In the genomic region with DNA sequence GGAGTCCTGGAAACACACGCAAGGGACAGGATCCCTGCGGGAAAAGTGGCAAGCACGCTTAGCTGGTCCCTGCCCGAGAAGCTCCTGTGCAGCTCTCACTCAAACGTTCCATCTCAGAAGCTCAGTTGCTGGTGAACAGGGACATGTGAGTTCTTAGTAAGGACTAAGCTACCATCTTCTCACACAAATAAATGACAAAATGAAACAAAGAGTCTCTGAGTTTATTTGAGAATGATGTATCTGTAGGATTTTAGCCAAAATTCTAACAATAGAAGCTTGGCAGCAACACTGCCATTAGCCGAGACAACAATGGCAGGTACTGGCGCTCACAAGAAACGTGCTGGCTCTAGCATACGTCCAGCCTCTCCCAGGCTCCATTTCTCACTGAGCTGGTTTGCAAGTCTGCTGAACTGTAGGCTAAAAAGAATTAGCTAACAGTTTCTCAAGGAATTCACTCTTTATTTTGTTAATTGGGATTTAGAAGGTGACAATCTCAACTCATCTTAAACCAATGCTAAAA, we compare ENCODE assay signal across 14 cellular contexts.
DNase-seq lines count a peak whose midpoint lies in the region; ATAC-seq and TF ChIP-seq lines count a peak whose summit lies in the region.
"Had no signal": no experiment of that assay in that cellular context is flagged by ENCODE, and none has a peak within 500 bp of the region (broad histone marks: within the 10 kb centered on the region; RNA-seq: fewer than 3 reads in every experiment).

No MANE protein-coding gene starts in this region.

- peaks cover 0 to 2% (median 0%) of the 10 kb centered on the region in 3 donors for H3K27me3 Mint-ChIP-seq in CD14-positive monocyte (ENCODE audit: low read depth in 3 of 3)
- no peaks in the 10 kb centered on the region; the same call in 1 of the 2 replicates for H3K27me3 Mint-ChIP-seq in H9 (ENCODE audit: low read depth)

- DNase-seq in CD14-positive monocyte (ENCODE audit: low spot score) (no peak), H9 (no peak), dorsolateral prefrontal cortex (peak in 1 of 10 donors; percentile 35), head of caudate nucleus (no peak)
- DNase-seq in stimulated activated CD4-positive, alpha-beta T cell treated with anti-CD3 and anti-CD28 coated beads, Interleukin-4, amount 100 ng/mL, for 24 hours, result no peak
- DNase-seq: BE2C, DMS53, NCI-H2107, NCI-H69, PC-9 had no signal

- no peak overlapping the region for H3K23ac ChIP-seq in H9 (ENCODE audit: insufficient read length, low read depth, low read length)

- no peak overlapping the region for H4K5ac ChIP-seq in H9 (ENCODE audit: insufficient read length, low read depth, low read length)

- WGBS in H9 (ENCODE audit: extremely low coverage, insufficient read length, low lambda C conversion rate), result no CpG with 5 or more reads among the region's 9 CpGs

- no peak overlapping the region for H3K4ac ChIP-seq in H9 (ENCODE audit: low read depth, low read length)

- H3K9me3 Mint-ChIP-seq in CD14-positive monocyte, result peaks cover 0 to 6% (median 4%) of the 10 kb centered on the region in 7 donors
- peaks cover 2 to 3% of the 10 kb centered on the region in 2 experiments; a peak in 2 of 5 replicates for H3K9me3 Mint-ChIP-seq in H9

- no peaks in the 10 kb centered on the region for H3K79me2 ChIP-seq in H9 (ENCODE audit: insufficient read depth, low read length)

- H3K27ac Mint-ChIP-seq in CD14-positive monocyte (peak overlapping the region in 6 of 7 donors; percentile 18 to 88 (median 77)), H9 (peak overlapping the region in 2 of 3 experiments; percentile 85 to 96; a peak in 3 of 7 replicates)

- H3K27ac ChIP-seq in H9 (ENCODE audit: insufficient read length, low read depth, low read length) (no peak overlapping the region), dorsolateral prefrontal cortex (peak overlapping the region in 39 of 59 donors; percentile 0 to 72 (median 43)), layer of hippocampus (ENCODE audit: low read depth, low read length) (peak overlapping the region; percentile 19)
- H3K27ac ChIP-seq: PC-9, SK-N-MC had no signal

- H3K4me3 ChIP-seq in dorsolateral prefrontal cortex, result peak overlapping the region in 7 of 59 donors; percentile 13 to 31 (median 19)
- H3K4me3 ChIP-seq: K562, PC-9, SK-N-MC had no signal

- H2BK15ac ChIP-seq in H9 (ENCODE audit: low read depth, low read length), result no peak overlapping the region

- H2BK120ac ChIP-seq in H9 (ENCODE audit: low read depth, low read length, poor library complexity, severe bottlenecking), result no peak overlapping the region

- H3K9me3 ChIP-seq in H9 (ENCODE audit: control insufficient read depth, low read depth, low read length), result no peaks in the 10 kb centered on the region
- H3K9me3 ChIP-seq: BE2C had no signal

- ATAC-seq in HG03159 (IDR thresholded peaks at IDR 0.05; ENCODE audit: unreplicated experiment), result no peak
- ATAC-seq: K562 had no signal

- no peaks in the 10 kb centered on the region for H4K20me1 ChIP-seq in H9 (ENCODE audit: control insufficient read depth, insufficient read depth, insufficient read length)

- intact Hi-C loops in CD14-positive monocyte (cut with micrococcal nuclease), result no loop called here
- intact Hi-C loops in dorsolateral prefrontal cortex (cut with DNase I), result no loop called here
- intact Hi-C loops in head of caudate nucleus (cut with DNase I), result no loop called here

- H3K4me1 Mint-ChIP-seq in CD14-positive monocyte (peaks cover 47% of the 10 kb centered on the region), H9 (peaks cover 4 to 8% of the 10 kb centered on the region in 2 experiments; a peak in 3 of 4 replicates)

- no peaks in the 10 kb centered on the region for H3K79me1 ChIP-seq in H9 (ENCODE audit: insufficient read depth, low read depth, low read length, poor library complexity, severe bottlenecking)

- H4K8ac ChIP-seq in H9 (replicated peaks; ENCODE audit: insufficient read length, low read depth, low read length), result no peak overlapping the region

- H2AFZ ChIP-seq in H9 (ENCODE audit: low read length), result no peak overlapping the region
- H2AFZ ChIP-seq: PC-9 had no signal

- no peak overlapping the region for H3K14ac ChIP-seq in H9 (ENCODE audit: insufficient read depth, low read length)

- H3K36me3 Mint-ChIP-seq in CD14-positive monocyte (peaks cover 56 to 68% of the 10 kb centered on the region in 2 donors), H9 (ENCODE audit: insufficient read depth in 1 of 3, low read depth in 3 of 3) (peaks cover 30 to 63% (median 42%) of the 10 kb centered on the region in 3 experiments)

- TF ChIP-seq CTCF in CD14-positive monocyte (IDR thresholded peaks at IDR 0.05) (no peak), H9 (conservative IDR thresholded peaks at IDR 0.05) (no peak), dorsolateral prefrontal cortex (IDR thresholded peaks at IDR 0.05 in 54 of 56, conservative IDR thresholded peaks at IDR 0.05 in 2 of 56; ENCODE audit: low read depth in 1 of 56, partially characterized antibody in 56 of 56) (no peak)

- H3K27me3 ChIP-seq in H9 (ENCODE audit: insufficient read depth, low read length) (no peaks in the 10 kb centered on the region), dorsolateral prefrontal cortex (no peaks in the 10 kb centered on the region), layer of hippocampus (ENCODE audit: control insufficient read depth, insufficient read depth, low read length) (no peaks in the 10 kb centered on the region)
- H3K27me3 ChIP-seq: BE2C had no signal

- no peaks in the 10 kb centered on the region for H3K23me2 ChIP-seq in H9 (ENCODE audit: insufficient read length, low read depth, low read length, poor library complexity, severe bottlenecking)

- no peak overlapping the region for H3T11ph ChIP-seq in H9 (ENCODE audit: low read length)

- no peak overlapping the region for H3K9ac ChIP-seq in H9 (ENCODE audit: extremely low read depth, insufficient read length, low read length)

- H2BK5ac ChIP-seq in H9 (ENCODE audit: insufficient read length, low read length), result no peak overlapping the region

- peak overlapping the region in 1 of 2 donors; percentile 11 for H3K4me3 Mint-ChIP-seq in CD14-positive monocyte
- no peak overlapping the region for H3K4me3 Mint-ChIP-seq in H9

- no peak overlapping the region for H2AK5ac ChIP-seq in H9 (ENCODE audit: insufficient read length, low read length)

- H4K91ac ChIP-seq in H9 (ENCODE audit: insufficient read length, low read depth, low read length), result no peak overlapping the region

- H3K4me2 ChIP-seq in H9 (ENCODE audit: insufficient read depth, insufficient read length, low read length), result no peak overlapping the region
- H3K4me2 ChIP-seq: PC-9 had no signal

- no peaks in the 10 kb centered on the region for H3K4me1 ChIP-seq in H9 (ENCODE audit: insufficient read depth, low read length)
- H3K4me1 ChIP-seq: BE2C had no signal

- H3K56ac ChIP-seq in H9 (ENCODE audit: insufficient read length, low read depth, low read length), result no peak overlapping the region

- no peak overlapping the region for H2BK20ac ChIP-seq in H9 (ENCODE audit: low read depth, low read length, poor library complexity, severe bottlenecking)

- H2BK12ac ChIP-seq in H9 (ENCODE audit: insufficient read length, low read depth, low read length), result no peak overlapping the region

- no peak overlapping the region for H3K18ac ChIP-seq in H9 (ENCODE audit: insufficient read length, low read depth, low read length)
